Comparison of ENCODE assay signal across 8 cellular contexts in genomic region chr4:99855677-99856076, GRCh38.
DNase-seq lines count a peak whose midpoint lies in the region; ATAC-seq and TF ChIP-seq lines count a peak whose summit lies in the region.
"Had no signal": no experiment of that assay in that cellular context is flagged by ENCODE, and none has a peak within 500 bp of the region (broad histone marks: within the 10 kb centered on the region; RNA-seq: fewer than 3 reads in every experiment).

No MANE protein-coding gene starts in this region.

- DNase-seq in NCI-H69 (lab: John Stamatoyannopoulos, UW) (no peak), cerebellar cortex (ENCODE audit: low spot score) (no peak)
- no peak for DNase-seq in stimulated activated CD8-positive, alpha-beta memory T cell treated with anti-CD3 and anti-CD28 coated beads, Interleukin-4, amount 100 ng/mL, for 48 hours

- H3K4me1 ChIP-seq in OCI-LY1 (ENCODE audit: insufficient read depth, low read length, severe bottlenecking): peaks cover 29% of the 10 kb centered on the region
- H3K4me1 ChIP-seq in neutrophil (ENCODE audit: control insufficient read depth in 1 of 2, insufficient read depth in 1 of 2, low read depth in 1 of 2, low read length in 1 of 2): peaks cover 68 to 81% of the 10 kb centered on the region in 2 experiments

- H3K9me3 ChIP-seq in OCI-LY1 (ENCODE audit: low read length): no peaks in the 10 kb centered on the region
- no peaks in the 10 kb centered on the region for H3K9me3 ChIP-seq in neutrophil
- H3K9me3 ChIP-seq: thoracic aorta had no signal

- no peaks in the 10 kb centered on the region for H3F3A ChIP-seq in OCI-LY1 (ENCODE audit: insufficient read depth, low read length)

- H3K79me2 ChIP-seq in OCI-LY1 (ENCODE audit: insufficient read depth, low read length): no peaks in the 10 kb centered on the region

- ATAC-seq in GM19025 (IDR thresholded peaks at IDR 0.05; ENCODE audit: low read depth, unreplicated experiment) (peak; percentile 36), HG02852 (IDR thresholded peaks at IDR 0.05; ENCODE audit: unreplicated experiment) (peak; percentile 36)

- H3K4me3 ChIP-seq in OCI-LY1 (ENCODE audit: low read depth, low read length, poor library complexity, severe bottlenecking) (no peak overlapping the region), neutrophil (ENCODE audit: low read depth in 1 of 2, low read length in 1 of 2) (peak overlapping the region; percentile 57 to 58)
- H3K4me3 ChIP-seq: thoracic aorta had no signal

- H2AFZ ChIP-seq in OCI-LY1 (ENCODE audit: low read length): no peak overlapping the region

- no peak overlapping the region for H3K9ac ChIP-seq in OCI-LY1 (ENCODE audit: low read length)

- TF ChIP-seq CTCF in OCI-LY1 (IDR thresholded peaks at IDR 0.05; ENCODE audit: low read length): no peak
- peak; percentile 76 for TF ChIP-seq CTCF in neutrophil (IDR thresholded peaks at IDR 0.05)

- H3K27me3 ChIP-seq in OCI-LY1 (ENCODE audit: insufficient read depth, low read length) (no peaks in the 10 kb centered on the region), neutrophil (no peaks in the 10 kb centered on the region)

- no peaks in the 10 kb centered on the region for H4K20me1 ChIP-seq in OCI-LY1 (ENCODE audit: insufficient read depth, low read length)

- H3K27ac ChIP-seq in OCI-LY1 (ENCODE audit: low read depth, low read length, poor library complexity, severe bottlenecking): peak overlapping the region; percentile 29
- H3K27ac ChIP-seq in neutrophil: peak overlapping the region; percentile 91
- H3K27ac ChIP-seq: thoracic aorta had no signal

- H3K4me2 ChIP-seq in OCI-LY1 (ENCODE audit: low read length): no peak overlapping the region

- peaks cover 43% of the 10 kb centered on the region; the same call in 1 of the 2 replicates for H3K36me3 ChIP-seq in OCI-LY1 (ENCODE audit: insufficient read depth, low read length)
- H3K36me3 ChIP-seq in neutrophil: peaks cover 29% of the 10 kb centered on the region
- H3K36me3 ChIP-seq: thoracic aorta had no signal

- H3K9me2 ChIP-seq in OCI-LY1 (ENCODE audit: low read depth, low read length): no peaks in the 10 kb centered on the region
